In the genomic region with DNA sequence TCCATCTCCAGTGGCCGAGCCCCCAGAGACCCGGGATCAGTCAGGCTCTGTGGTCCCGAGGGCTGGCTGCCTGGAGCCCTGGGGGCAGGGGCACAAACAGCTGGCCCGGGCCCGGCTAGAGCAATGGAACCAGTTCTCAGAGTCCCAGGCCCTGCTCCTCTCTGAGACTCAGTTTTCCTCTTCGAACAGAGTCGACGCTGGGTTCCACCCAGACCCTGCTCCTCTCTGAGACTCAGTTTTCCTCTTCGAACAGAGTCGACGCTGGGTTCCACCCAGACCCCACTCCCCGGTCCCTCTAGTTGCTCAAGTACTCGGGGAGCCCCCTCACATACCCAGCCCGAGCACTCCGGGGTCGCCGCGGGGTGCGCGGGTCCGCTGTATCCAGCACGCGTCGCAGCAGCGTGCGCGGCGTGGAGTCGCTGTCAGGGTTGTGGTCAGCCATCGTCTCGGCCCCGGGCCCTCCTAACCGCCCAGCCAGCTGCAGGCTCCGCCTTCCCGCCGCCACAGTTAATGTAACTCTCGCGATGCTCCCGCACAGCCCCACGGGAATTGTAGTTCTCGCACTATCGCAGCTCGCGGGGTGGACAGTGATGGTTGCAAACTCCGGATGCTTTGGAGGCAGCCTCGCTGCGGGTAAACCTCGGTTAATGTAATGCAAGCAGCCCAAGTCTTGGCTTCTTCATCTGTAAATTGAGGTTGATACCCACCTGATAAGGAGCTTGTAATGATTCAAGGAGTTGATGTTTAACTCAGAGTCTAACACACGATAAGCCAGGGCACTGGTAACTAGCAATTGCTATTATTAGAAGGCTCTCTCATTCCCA, we compare ENCODE assay signal across 8 cellular contexts. TPM values are rescaled to one million over a fixed set of nuclear protein-coding genes. Genes with fewer than 3 reads are reported as not detected.
A peak's percentile ranks its signal among the peaks of the same experiment; 100 is the strongest.
DNase-seq lines count a peak whose midpoint lies in the region; ATAC-seq and TF ChIP-seq lines count a peak whose summit lies in the region.

No MANE protein-coding gene starts in this region.

- H3K4me1 ChIP-seq in right atrium auricular region (peaks cover 0 to 17% of the 10 kb centered on the region in 2 donors), uterus (no peaks in the 10 kb centered on the region)

- TF ChIP-seq CTCF in right atrium auricular region (IDR thresholded peaks at IDR 0.05) (no peak), uterus (IDR thresholded peaks at IDR 0.05) (peak in 2 of 4 experiments; percentile 5 to 28)

- DNase-seq in NCI-H146 (lab: John Stamatoyannopoulos, UW) = peak; percentile 84
- DNase-seq in T-helper 1 cell = peak; percentile 77 to 92 (median 86)
- peak; percentile 40 to 95 (median 82) for DNase-seq in amygdala (lab: John Stamatoyannopoulos, UW)
- DNase-seq in right atrium auricular region (ENCODE audit: low spot score) = peak; percentile 96
- peak; percentile 88 for DNase-seq in putamen (ENCODE audit: low spot score)
- DNase-seq in uterus = peak; percentile 95 to 96

- peak; percentile 57 to 75 for TF ChIP-seq POLR2A in uterus (IDR thresholded peaks at IDR 0.05)

- H3K4me3 ChIP-seq in right atrium auricular region (peak overlapping the region; percentile 76 to 98), uterus (peak overlapping the region; percentile 89 to 93)

- H3K36me3 ChIP-seq in right atrium auricular region = peaks cover 27% of the 10 kb centered on the region
- H3K36me3 ChIP-seq in uterus = no peaks in the 10 kb centered on the region

- H3K27ac ChIP-seq in right atrium auricular region (peak overlapping the region; percentile 69 to 70), uterus (peak overlapping the region; percentile 69 to 87)

- intact Hi-C loops in uterus (cut with DNase I; ENCODE audit: low total_unique reads) = no loop called here

- H3K27me3 ChIP-seq in right atrium auricular region = no peaks in the 10 kb centered on the region
- no peaks in the 10 kb centered on the region for H3K27me3 ChIP-seq in uterus

- ATAC-seq in GM18498 (IDR thresholded peaks at IDR 0.05; ENCODE audit: unreplicated experiment) (peak; percentile 97), HG02870 (IDR thresholded peaks at IDR 0.05; ENCODE audit: unreplicated experiment) (peak; percentile 89)

- H3K9me3 ChIP-seq in right atrium auricular region (no peaks in the 10 kb centered on the region), uterus (no peaks in the 10 kb centered on the region)

RNA-seq across cellular contexts. Expression of gene THAP11, which starts 8.5 kb away (rescaled TPM):
- total RNA-seq in right atrium auricular region = 10 to 100 TPM; 42.5 to 59.4 TPM
- 100 to 1,000 TPM in 1 of 4 donors, 10 to 100 TPM in 3; 43.3 to 105 (median 57.6) TPM for total RNA-seq in uterus

RNA-seq across cellular contexts. Expression of gene NUTF2, which starts 13.1 kb away (rescaled TPM):
- total RNA-seq in right atrium auricular region (100 to 1,000 TPM in 1 of 2 donors, 10 to 100 TPM in 1; 44.6 to 132 TPM), uterus (10 to 100 TPM; 43.8 to 76.1 (median 65.4) TPM)

RNA-seq across cellular contexts. Expression of gene CENPT, which starts 13.9 kb away (rescaled TPM):
- total RNA-seq in right atrium auricular region = 10 to 100 TPM in 1 of 2 donors, 1 to 10 TPM in 1; 8.7 to 19.1 TPM
- total RNA-seq in uterus = 10 to 100 TPM; 29.4 to 70.2 (median 52.8) TPM

RNA-seq across cellular contexts. Expression of gene TSNAXIP1, which starts 26.9 kb away (rescaled TPM):
- under 1 TPM in 1 of 2 donors, not detected in 1; 0.55 TPM for total RNA-seq in right atrium auricular region
- 1 to 10 TPM; 2.7 to 4.9 (median 3.6) TPM for total RNA-seq in uterus

RNA-seq across cellular contexts. Expression of gene RANBP10, which starts 27.3 kb away (rescaled TPM):
- 1 to 10 TPM; 7.8 to 8.9 TPM for total RNA-seq in right atrium auricular region
- 10 to 100 TPM in 1 of 4 donors, 1 to 10 TPM in 3; 4.9 to 22.7 (median 8.5) TPM for total RNA-seq in uterus

Comparison
In these comparisons a context has a peak if more than half of its experiments do, and no peak if none do; other contexts are left out.
1. Peak in every context shown above with its lines: DNase-seq, ATAC-seq, H3K4me3 ChIP-seq and H3K27ac ChIP-seq.